In genomic region chr3:175983369-175983768, GRCh38 we compare ENCODE assay signal across 21 cellular contexts.
DNase-seq lines count a peak whose midpoint lies in the region; ATAC-seq, FAIRE-seq and TF ChIP-seq lines count a peak whose summit lies in the region.
"Had no signal": no experiment of that assay in that cellular context is flagged by ENCODE, and none has a peak within 500 bp of the region (broad histone marks: within the 10 kb centered on the region; RNA-seq: fewer than 3 reads in every experiment).

No MANE protein-coding gene starts in this region.

- FAIRE-seq in HepG2 (lab: Jason Lieb, UNC), result no peak

- H3K4me1 ChIP-seq in adipocyte (ENCODE audit: control insufficient read depth, insufficient read depth, low read length) (no peaks in the 10 kb centered on the region), HepG2 (ENCODE audit: insufficient read depth, low read length) (no peaks in the 10 kb centered on the region)
- H3K4me1 ChIP-seq: BLaER1 had no signal

- no peaks in the 10 kb centered on the region for H3K79me2 ChIP-seq in HepG2 (ENCODE audit: insufficient read depth, low read length)

- TF ChIP-seq EP300 in HepG2 (IDR thresholded peaks at IDR 0.05; ENCODE audit: low read depth in 2 of 2, low read length in 2 of 2) (no peak), HepG2 (CRISPR knock-in tag; IDR thresholded peaks at IDR 0.05; ENCODE audit: borderline replicate concordance) (no peak)

- TF ChIP-seq CTCF in AG04449 (IDR thresholded peaks at IDR 0.05; ENCODE audit: insufficient read depth, low read length, missing control alignments), result no peak
- no peak for TF ChIP-seq CTCF in fibroblast of villous mesenchyme (IDR thresholded peaks at IDR 0.05; ENCODE audit: insufficient read depth, low read depth, low read length)
- TF ChIP-seq CTCF in HepG2 (CRISPR knock-in tag; IDR thresholded peaks at IDR 0.05), result no peak

- no peak overlapping the region for H3K4me2 ChIP-seq in HepG2 (ENCODE audit: low read depth, low read length)
- H3K4me2 ChIP-seq: BLaER1 had no signal

- H3K9me3 ChIP-seq in adipocyte (ENCODE audit: control insufficient read depth, low read length) (peaks cover 4% of the 10 kb centered on the region), HepG2 (ENCODE audit: low read length) (peaks cover 78% of the 10 kb centered on the region)

- TF ChIP-seq POLR2A in HepG2 (IDR thresholded peaks at IDR 0.05; ENCODE audit: insufficient read depth in 1 of 2, low read depth in 2 of 2, low read length in 2 of 2), result no peak

- intact Hi-C loops in HepG2 (cut with micrococcal nuclease; ENCODE audit: unreplicated experiment), result no loop called here

- H3K27me3 ChIP-seq in adipocyte (replicated peaks; ENCODE audit: control insufficient read depth, insufficient read depth, low read length) (no peaks in the 10 kb centered on the region), HepG2 (ENCODE audit: control insufficient read depth in 1 of 2, insufficient read depth in 2 of 2, low read length in 2 of 2) (no peaks in the 10 kb centered on the region; a peak in 1 of 5 replicates)
- H3K27me3 ChIP-seq: BLaER1 had no signal

- BruUV-seq in HepG2 (replicated peaks; lab: Mats Ljungman, UMichigan), result no TSS peak

- in situ Hi-C loops in HepG2 (cut with HindIII; ENCODE audit: extremely low pct_ligation_motif_present, low pct_unique_long_range_greater_than_20kb), result no loop called here

- no peak overlapping the region for H2AFZ ChIP-seq in HepG2 (ENCODE audit: low read length)

- WGBS in HepG2 (ENCODE audit: low lambda C conversion rate), result 0% methylated on average over 1 of the region's 1 CpG

- POLR2A ChIA-PET in AG04449 (lab: Yijun Ruan, JAX), result no interaction called here
- POLR2A ChIA-PET in HepG2 (lab: Yijun Ruan, JAX), result no interaction called here

- no peak for ATAC-seq in GM21367 (IDR thresholded peaks at IDR 0.05; ENCODE audit: unreplicated experiment)
- ATAC-seq in HepG2, result no peak
- ATAC-seq: CD8-positive, alpha-beta T cell had no signal

- TF ChIP-seq RAD21 in HepG2 (CRISPR knock-in tag; IDR thresholded peaks at IDR 0.05), result no peak

- no peaks in the 10 kb centered on the region for H4K20me1 ChIP-seq in HepG2 (ENCODE audit: insufficient read depth, low read length)
- H4K20me1 ChIP-seq: BLaER1 had no signal

- H3K4me3 ChIP-seq in AG04449 (ENCODE audit: low read depth, low read length) (no peak overlapping the region), adipocyte (ENCODE audit: low read length) (no peak overlapping the region), fibroblast of villous mesenchyme (ENCODE audit: low read depth, low read length) (no peak overlapping the region), HepG2 (replicated peaks in 1 of 3; ENCODE audit: insufficient read depth in 1 of 3, low read depth in 2 of 3, low read length in 3 of 3) (no peak overlapping the region)
- H3K4me3 ChIP-seq: BLaER1, HAP-1 had no signal

- H3K9ac ChIP-seq in adipocyte (ENCODE audit: low read length), result no peak overlapping the region
- no peak overlapping the region for H3K9ac ChIP-seq in HepG2 (ENCODE audit: insufficient read depth, low read depth, low read length)
- H3K9ac ChIP-seq: BLaER1 had no signal

- H3K27ac ChIP-seq in HepG2 (ENCODE audit: extremely low read length, insufficient read depth, low read length), result no peak overlapping the region
- H3K27ac ChIP-seq: 22Rv1, BLaER1 had no signal

- CTCF ChIA-PET in AG04449 (lab: Yijun Ruan, JAX), result no interaction called here
- CTCF ChIA-PET in HepG2 (lab: Yijun Ruan, JAX; ENCODE audit: low intra/inter-chr PET ratio, low total read pairs), result no interaction called here

- H3K36me3 ChIP-seq in adipocyte (ENCODE audit: control insufficient read depth, insufficient read depth, low read length, severe bottlenecking) (no peaks in the 10 kb centered on the region), HepG2 (replicated peaks in 1 of 2; ENCODE audit: control insufficient read depth in 1 of 2, insufficient read depth in 2 of 2, low read length in 2 of 2) (no peaks in the 10 kb centered on the region)
- H3K36me3 ChIP-seq: BLaER1, HAP-1 had no signal

- DNase-seq in AG04449 (ENCODE audit: low read depth, low spot score) (peak; percentile 82), GM04504 (ENCODE audit: low read depth) (peak; percentile 63), adipocyte (ENCODE audit: low read depth) (peak; percentile 31), fibroblast of villous mesenchyme (ENCODE audit: low read depth) (peak; percentile 50), DMS 273 treated with DMSO at 0.1 percent for 48 hours (lab: John Stamatoyannopoulos, UW) (no peak), HepG2 (ENCODE audit: low spot score) (no peak), ureter (ENCODE audit: low spot score) (no peak)
- DNase-seq: Calu3; CD8-positive, alpha-beta T cell; DMS53; KBM-7; NCI-H1417 treated with DMSO at 0.1 percent for 48 hours; NCI-H187 treated with DMSO at 0.1 percent for 48 hours; NCI-H2227 treated with DMSO at 0.1 percent for 48 hours; NCI-H510A treated with DMSO at 0.1 percent for 48 hours; NCI-H774; Right ventricle myocardium superior had no signal

TF ChIP-seq in HepG2, 621 proteins besides CTCF, POLR2A, EP300 and RAD21:
- no peak for TF ChIP-seq U2AF1 (optimal IDR thresholded peaks at IDR 0.05; ENCODE audit: low read depth, low read length)
- TF ChIP-seq NFATC3 (CRISPR knock-in tag; IDR thresholded peaks at IDR 0.05), result no peak
- TF ChIP-seq NFIB (CRISPR knock-in tag; IDR thresholded peaks at IDR 0.05; ENCODE audit: borderline replicate concordance), result no peak
- TF ChIP-seq SIX4 (CRISPR knock-in tag; IDR thresholded peaks at IDR 0.05), result no peak
- TF ChIP-seq CBX5 (CRISPR knock-in tag; IDR thresholded peaks at IDR 0.05; ENCODE audit: borderline replicate concordance), result no peak
- TF ChIP-seq NFRKB (IDR thresholded peaks at IDR 0.05), result no peak
- TF ChIP-seq CEBPB (IDR thresholded peaks at IDR 0.05; ENCODE audit: borderline replicate concordance, low read depth, low read length), result no peak
- TF ChIP-seq MAFK (conservative IDR thresholded peaks at IDR 0.05 in 1 of 2, IDR thresholded peaks at IDR 0.05 in 1 of 2; ENCODE audit: low read length in 2 of 2), result no peak
- no peak for TF ChIP-seq DMTF1 (CRISPR knock-in tag; IDR thresholded peaks at IDR 0.05)

Comparison
In these comparisons a context has a peak if more than half of its experiments do, and no peak if none do; other contexts are left out.
1. DNase-seq: peak in AG04449 (single experiment), GM04504 (single experiment), adipocyte (single experiment) and fibroblast of villous mesenchyme (single experiment); none in DMS 273 treated with DMSO at 0.1 percent for 48 hours (single experiment), HepG2 (single experiment) and ureter (single experiment).